Comparison of ENCODE assay signal across 18 cellular contexts in genomic region chr1:147912553-147912952, GRCh38. TPM values are rescaled to one million over a fixed set of nuclear protein-coding genes. Genes with fewer than 3 reads are reported as not detected.
DNase-seq lines count a peak whose midpoint lies in the region; ATAC-seq and TF ChIP-seq lines count a peak whose summit lies in the region.
"Had no signal": no experiment of that assay in that cellular context is flagged by ENCODE, and none has a peak within 500 bp of the region (broad histone marks: within the 10 kb centered on the region; RNA-seq: fewer than 3 reads in every experiment).

No MANE protein-coding gene starts in this region.

- no peaks in the 10 kb centered on the region for H3K4me1 Mint-ChIP-seq in activated naive CD4-positive, alpha-beta T cell treated with anti-CD3 and anti-CD28 coated beads, Interleukin-2, amount 10 ng/mL, durations not matched to agents 7 days and 5 days
- H3K4me1 Mint-ChIP-seq: GM23338 had no signal

- H3K27me3 Mint-ChIP-seq in activated naive CD4-positive, alpha-beta T cell treated with anti-CD3 and anti-CD28 coated beads, Interleukin-2, amount 10 ng/mL, durations not matched to agents 7 days and 5 days: peaks cover 29% of the 10 kb centered on the region

- POLR2A ChIA-PET in HEK293T (lab: Yijun Ruan, JAX): no interaction called here

- H3K27ac Mint-ChIP-seq in activated naive CD4-positive, alpha-beta T cell treated with anti-CD3 and anti-CD28 coated beads, Interleukin-2, amount 10 ng/mL, durations not matched to agents 7 days and 5 days: no peak overlapping the region
- H3K27ac Mint-ChIP-seq: CD4-positive, alpha-beta T cell; GM23338; IgD-negative memory B cell had no signal

- DNase-seq in HEK293T (ENCODE audit: extremely low spot score) (peak; percentile 30), SK-MEL-5 (ENCODE audit: low read depth, low spot score) (peak; percentile 48), fibroblast of mammary gland (ENCODE audit: low read depth) (peak; percentile 9)
- DNase-seq in activated effector memory CD4-positive, alpha-beta T cell treated with anti-CD3 and anti-CD28 coated beads, Interleukin-2, amount 50 U/mL, for 16 hours: no peak
- DNase-seq in activated naive CD4-positive, alpha-beta T cell treated with anti-CD3 and anti-CD28 coated beads, Interleukin-2, amount 10 ng/mL, durations not matched to agents 7 days and 5 days: no peak
- DNase-seq in stimulated activated naive CD8-positive, alpha-beta T cell treated with anti-CD3 and anti-CD28 coated beads, Interleukin-15, Interleukin-2, amounts not matched to agents 100 U/mL and 50 U/mL, for 24 hours: no peak
- DNase-seq: AML-193; Caco-2; CD4-positive, alpha-beta T cell; DMS153; DMS79; GDM1; HCEC 1CT had no signal

- in situ Hi-C loops in SK-MEL-5 (cut with HindIII; ENCODE audit: low pct_unique_long_range_greater_than_20kb, low sequenced_read_pairs): no loop called here

- TF ChIP-seq CTCF in fibroblast of mammary gland (conservative IDR thresholded peaks at IDR 0.05; ENCODE audit: control insufficient read depth, insufficient read depth, low read depth, low read length): no peak

- H3K4me3 ChIP-seq in fibroblast of mammary gland (ENCODE audit: control insufficient read depth, low read depth, low read length): no peak overlapping the region
- H3K4me3 ChIP-seq: GM23338 had no signal

- no peak overlapping the region for H3K4me3 Mint-ChIP-seq in activated naive CD4-positive, alpha-beta T cell treated with anti-CD3 and anti-CD28 coated beads, Interleukin-2, amount 10 ng/mL, durations not matched to agents 7 days and 5 days
- H3K4me3 Mint-ChIP-seq: CD4-positive, alpha-beta T cell; GM23338; IgD-negative memory B cell had no signal

- ATAC-seq in stimulated activated naive CD8-positive, alpha-beta T cell treated with anti-CD3 and anti-CD28 coated beads, Interleukin-15, Interleukin-2, amounts not matched to agents 100 U/mL and 50 U/mL, for 24 hours: no peak
- ATAC-seq: GM23338, HepG2 had no signal

- no peaks in the 10 kb centered on the region for H3K36me3 Mint-ChIP-seq in activated naive CD4-positive, alpha-beta T cell treated with anti-CD3 and anti-CD28 coated beads, Interleukin-2, amount 10 ng/mL, durations not matched to agents 7 days and 5 days
- H3K36me3 Mint-ChIP-seq: IgD-negative memory B cell had no signal

- H3K9me3 Mint-ChIP-seq in activated naive CD4-positive, alpha-beta T cell treated with anti-CD3 and anti-CD28 coated beads, Interleukin-2, amount 10 ng/mL, durations not matched to agents 7 days and 5 days: no peaks in the 10 kb centered on the region
- H3K9me3 Mint-ChIP-seq: CD4-positive, alpha-beta T cell; GM23338; IgD-negative memory B cell had no signal

- CTCF ChIA-PET in HEK293T (lab: Yijun Ruan, JAX): interaction anchor here (1.2 kb wide), 1 partner anchor 20 kb away, joined by 4 read pairs; no protein-coding TSS in a partner anchor
- CTCF ChIA-PET in activated naive CD4-positive, alpha-beta T cell treated with anti-CD3 and anti-CD28 coated beads, Interleukin-2, amount 10 ng/mL, durations not matched to agents 7 days and 5 days (lab: Charles Lee): no interaction called here

TF ChIP-seq in HEK293T, 16 proteins besides CTCF, POLR2A, EP300 and RAD21:
- TF ChIP-seq, protein P1, sequence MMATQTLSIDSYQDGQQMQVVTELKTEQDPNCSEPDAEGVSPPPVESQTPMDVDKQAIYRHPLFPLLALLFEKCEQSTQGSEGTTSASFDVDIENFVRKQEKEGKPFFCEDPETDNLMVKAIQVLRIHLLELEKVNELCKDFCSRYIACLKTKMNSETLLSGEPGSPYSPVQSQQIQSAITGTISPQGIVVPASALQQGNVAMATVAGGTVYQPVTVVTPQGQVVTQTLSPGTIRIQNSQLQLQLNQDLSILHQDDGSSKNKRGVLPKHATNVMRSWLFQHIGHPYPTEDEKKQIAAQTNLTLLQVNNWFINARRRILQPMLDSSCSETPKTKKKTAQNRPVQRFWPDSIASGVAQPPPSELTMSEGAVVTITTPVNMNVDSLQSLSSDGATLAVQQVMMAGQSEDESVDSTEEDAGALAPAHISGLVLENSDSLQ (IDR thresholded peaks at IDR 0.05): no peak
- TF ChIP-seq ZNF384 (IDR thresholded peaks at IDR 0.05) (no peak), HDGF (IDR thresholded peaks at IDR 0.05; ENCODE audit: borderline replicate concordance) (no peak)

RNA-seq across cellular contexts. Expression of gene GJA8, which starts 10.0 kb away (rescaled TPM):
- not detected in 2 replicates for total RNA-seq in SK-MEL-5 (2014; rRNA removed; shearing (Covaris generic))
- polyA plus RNA-seq in SK-MEL-5 (2015; cell fraction: cytosol; rRNA removed): not detected in 2 replicates
- not detected in 2 replicates for polyA plus RNA-seq in SK-MEL-5 (2015; cell fraction: nucleus; rRNA removed)
- total RNA-seq: Caco-2; CD4-positive, alpha-beta T cell; Daoy; GM23338; HepG2 had no signal
- polyA plus RNA-seq: BJ, GM23338, HepG2, IgD-negative memory B cell had no signal

RNA-seq across cellular contexts. Expression of gene GPR89B, which starts 15.7 kb away (rescaled TPM):
- total RNA-seq in SK-MEL-5 (2014; rRNA removed; shearing (Covaris generic)): 30.8 and 34.4 TPM in 2 replicates
- polyA plus RNA-seq in SK-MEL-5 (2015; cell fraction: cytosol; rRNA removed): 10.4 and 17.0 TPM in 2 replicates
- 126 and 175 TPM in 2 replicates for polyA plus RNA-seq in SK-MEL-5 (2015; cell fraction: nucleus; rRNA removed)

Comparison
In these comparisons a context has a peak if more than half of its experiments do, and no peak if none do; other contexts are left out.
1. DNase-seq: peak in HEK293T (single experiment), SK-MEL-5 (single experiment) and fibroblast of mammary gland (single experiment); none in activated effector memory CD4-positive, alpha-beta T cell treated with anti-CD3 and anti-CD28 coated beads, Interleukin-2, amount 50 U/mL, for 16 hours (single experiment), activated naive CD4-positive, alpha-beta T cell treated with anti-CD3 and anti-CD28 coated beads, Interleukin-2, amount 10 ng/mL, durations not matched to agents 7 days and 5 days (single experiment) and stimulated activated naive CD8-positive, alpha-beta T cell treated with anti-CD3 and anti-CD28 coated beads, Interleukin-15, Interleukin-2, amounts not matched to agents 100 U/mL and 50 U/mL, for 24 hours (single experiment).